Comparison of ENCODE assay signal across 8 cellular contexts in the genomic region with DNA sequence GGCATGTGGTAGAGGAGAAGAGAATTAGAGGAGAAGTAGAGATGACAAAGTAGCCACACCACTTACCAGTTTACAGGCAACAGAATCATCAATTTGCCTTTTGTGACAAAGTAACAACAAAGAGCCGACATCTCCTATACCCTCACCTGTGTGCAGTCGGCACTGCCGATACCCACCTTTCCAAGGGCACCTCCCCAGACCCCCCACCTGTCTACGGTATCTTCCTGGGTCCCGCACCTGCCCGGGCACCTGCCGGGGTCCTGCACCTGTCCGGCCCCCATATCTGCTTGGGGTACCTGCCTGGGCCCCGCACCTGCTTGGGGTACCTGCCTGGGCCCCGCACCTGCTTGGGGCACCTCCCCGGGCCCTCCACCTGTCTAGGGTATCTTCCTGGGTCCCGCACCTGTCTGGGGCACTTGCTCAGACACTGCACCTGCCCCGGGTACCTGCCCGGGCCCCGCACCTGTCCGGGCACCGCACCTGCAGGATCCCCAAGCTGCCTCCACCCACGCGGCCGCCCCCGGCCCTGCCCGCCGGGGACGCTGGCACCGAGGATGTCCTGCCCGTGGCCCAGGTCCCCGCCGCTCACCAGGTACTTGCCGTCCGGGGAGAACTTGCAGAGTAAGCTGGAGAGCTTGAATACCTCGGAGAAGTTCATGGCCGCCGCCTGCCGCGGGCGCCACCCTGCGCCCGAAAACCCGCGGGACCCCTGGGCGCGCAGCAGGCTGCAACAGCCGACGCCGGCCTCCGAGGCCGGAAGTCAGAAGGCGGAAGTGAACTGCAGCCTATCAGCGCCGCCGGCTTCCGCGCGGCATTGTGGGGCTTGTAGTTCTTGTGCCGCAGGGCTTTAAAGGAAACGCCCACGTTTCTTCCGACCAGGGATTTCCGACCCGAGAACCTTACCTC. TPM values are rescaled to one million over a fixed set of nuclear protein-coding genes. Genes with fewer than 3 reads are reported as not detected.
DNase-seq lines count a peak whose midpoint lies in the region; ATAC-seq and TF ChIP-seq lines count a peak whose summit lies in the region.

A gene with protein sequence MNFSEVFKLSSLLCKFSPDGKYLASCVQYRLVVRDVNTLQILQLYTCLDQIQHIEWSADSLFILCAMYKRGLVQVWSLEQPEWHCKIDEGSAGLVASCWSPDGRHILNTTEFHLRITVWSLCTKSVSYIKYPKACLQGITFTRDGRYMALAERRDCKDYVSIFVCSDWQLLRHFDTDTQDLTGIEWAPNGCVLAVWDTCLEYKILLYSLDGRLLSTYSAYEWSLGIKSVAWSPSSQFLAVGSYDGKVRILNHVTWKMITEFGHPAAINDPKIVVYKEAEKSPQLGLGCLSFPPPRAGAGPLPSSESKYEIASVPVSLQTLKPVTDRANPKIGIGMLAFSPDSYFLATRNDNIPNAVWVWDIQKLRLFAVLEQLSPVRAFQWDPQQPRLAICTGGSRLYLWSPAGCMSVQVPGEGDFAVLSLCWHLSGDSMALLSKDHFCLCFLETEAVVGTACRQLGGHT (minus strand): TSS at position 762 of the 906 bp plus-strand sequence. CDS start 104 bp downstream, at position 658.

- no peaks in the 10 kb centered on the region for H3K9me3 ChIP-seq in colonic mucosa

- H3K4me3 ChIP-seq in colonic mucosa, result peak within 1 kb of the TSS; percentile 75

- H3K4me1 ChIP-seq in colonic mucosa, result peaks cover 4% of the 10 kb centered on the region

- peaks cover 43% of the 10 kb centered on the region for H3K27me3 ChIP-seq in colonic mucosa

- TF ChIP-seq CTCF in colonic mucosa (IDR thresholded peaks at IDR 0.05), result no peak

- no peak within 1 kb of the TSS for H3K27ac ChIP-seq in colonic mucosa

- H3K9ac ChIP-seq in colonic mucosa (ENCODE audit: low read depth in 2 of 2, low read length in 2 of 2), result peak within 1 kb of the TSS; percentile 66 to 91

- intact Hi-C loops in colonic mucosa (cut with DNase I), result no loop called here
- intact Hi-C loops in left colon (cut with DNase I, micrococcal nuclease), result no loop called here

- peak; percentile 83 to 86 for DNase-seq in AML-193 (lab: John Stamatoyannopoulos, UW)
- DNase-seq in NCI-H524 treated with DMSO at 0.1 percent for 48 hours (lab: John Stamatoyannopoulos, UW), result peak; percentile 36
- DNase-seq in activated CD4-positive, alpha-beta T cell treated with anti-CD3 and anti-CD28 coated beads for 4 hours, result peak; percentile 88
- DNase-seq in colonic mucosa, result peak; percentile 88
- DNase-seq in left colon, result peak; percentile 89 to 94
- peak; percentile 83 for DNase-seq in stimulated activated CD4-positive, alpha-beta T cell treated with anti-CD3 and anti-CD28 coated beads, Interleukin-1b, Interleukin-23, amount 100 ng/mL, for 4 hours (ENCODE audit: low read depth in 2 of 2)

- peak; percentile 73 for ATAC-seq in GM19025 (IDR thresholded peaks at IDR 0.05; ENCODE audit: low read depth, unreplicated experiment)
- peak; percentile 79 for ATAC-seq in HG03280 (IDR thresholded peaks at IDR 0.05; ENCODE audit: unreplicated experiment)
- ATAC-seq in left colon, result peak; percentile 97

- no peaks in the 10 kb centered on the region for H3K36me3 ChIP-seq in colonic mucosa

RNA-seq across cellular contexts. Expression of the gene that starts here (rescaled TPM):
- total RNA-seq in colonic mucosa (10 to 100 TPM; 19.9 to 24.2 TPM), left colon (10 to 100 TPM; 20.1 to 23.6 TPM)

Comparison
In these comparisons a context has a peak if more than half of its experiments do, and no peak if none do; other contexts are left out.
1. DNase-seq: peak in every context shown above with its lines; median percentile 92 in left colon; 88 in activated CD4-positive, alpha-beta T cell treated with anti-CD3 and anti-CD28 coated beads for 4 hours; 88 in colonic mucosa; 84 in AML-193; 83 in stimulated activated CD4-positive, alpha-beta T cell treated with anti-CD3 and anti-CD28 coated beads, Interleukin-1b, Interleukin-23, amount 100 ng/mL, for 4 hours; 36 in NCI-H524 treated with DMSO at 0.1 percent for 48 hours.